In the genomic region with DNA sequence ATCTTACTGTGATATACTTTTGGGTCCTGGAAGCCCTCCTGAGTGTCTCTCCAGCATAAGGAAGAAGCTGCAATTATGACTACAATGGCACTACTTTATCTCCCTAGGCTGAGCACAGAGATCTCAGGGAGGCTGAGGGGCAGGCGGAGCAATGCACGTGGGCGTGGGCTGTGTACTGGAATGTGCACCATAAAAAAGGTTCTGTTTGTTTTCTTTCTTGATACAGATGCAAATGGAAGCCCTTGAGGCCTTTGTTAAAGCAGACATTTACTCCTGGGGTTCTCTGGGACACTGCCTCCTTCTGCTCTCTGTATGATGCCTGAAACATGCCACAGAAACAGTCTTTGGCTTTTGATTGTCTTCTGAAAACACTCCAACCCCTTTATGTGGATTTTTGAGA, we compare ENCODE assay signal across 1 cellular context.
TF ChIP-seq lines count a peak whose summit lies in the region.

No MANE protein-coding gene starts in this region.

TF ChIP-seq in GM23338, 12 proteins besides CTCF, POLR2A, EP300 and RAD21:
- TF ChIP-seq, protein P1, sequence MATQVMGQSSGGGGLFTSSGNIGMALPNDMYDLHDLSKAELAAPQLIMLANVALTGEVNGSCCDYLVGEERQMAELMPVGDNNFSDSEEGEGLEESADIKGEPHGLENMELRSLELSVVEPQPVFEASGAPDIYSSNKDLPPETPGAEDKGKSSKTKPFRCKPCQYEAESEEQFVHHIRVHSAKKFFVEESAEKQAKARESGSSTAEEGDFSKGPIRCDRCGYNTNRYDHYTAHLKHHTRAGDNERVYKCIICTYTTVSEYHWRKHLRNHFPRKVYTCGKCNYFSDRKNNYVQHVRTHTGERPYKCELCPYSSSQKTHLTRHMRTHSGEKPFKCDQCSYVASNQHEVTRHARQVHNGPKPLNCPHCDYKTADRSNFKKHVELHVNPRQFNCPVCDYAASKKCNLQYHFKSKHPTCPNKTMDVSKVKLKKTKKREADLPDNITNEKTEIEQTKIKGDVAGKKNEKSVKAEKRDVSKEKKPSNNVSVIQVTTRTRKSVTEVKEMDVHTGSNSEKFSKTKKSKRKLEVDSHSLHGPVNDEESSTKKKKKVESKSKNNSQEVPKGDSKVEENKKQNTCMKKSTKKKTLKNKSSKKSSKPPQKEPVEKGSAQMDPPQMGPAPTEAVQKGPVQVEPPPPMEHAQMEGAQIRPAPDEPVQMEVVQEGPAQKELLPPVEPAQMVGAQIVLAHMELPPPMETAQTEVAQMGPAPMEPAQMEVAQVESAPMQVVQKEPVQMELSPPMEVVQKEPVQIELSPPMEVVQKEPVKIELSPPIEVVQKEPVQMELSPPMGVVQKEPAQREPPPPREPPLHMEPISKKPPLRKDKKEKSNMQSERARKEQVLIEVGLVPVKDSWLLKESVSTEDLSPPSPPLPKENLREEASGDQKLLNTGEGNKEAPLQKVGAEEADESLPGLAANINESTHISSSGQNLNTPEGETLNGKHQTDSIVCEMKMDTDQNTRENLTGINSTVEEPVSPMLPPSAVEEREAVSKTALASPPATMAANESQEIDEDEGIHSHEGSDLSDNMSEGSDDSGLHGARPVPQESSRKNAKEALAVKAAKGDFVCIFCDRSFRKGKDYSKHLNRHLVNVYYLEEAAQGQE (IDR thresholded peaks at IDR 0.05; ENCODE audit: unreplicated experiment) = no peak
- TF ChIP-seq ZNF331 (CRISPR knock-in tag; IDR thresholded peaks at IDR 0.05; ENCODE audit: low read depth) (no peak), NANOG (IDR thresholded peaks at IDR 0.05; ENCODE audit: borderline replicate concordance) (peak; percentile 63; the same call in 1 of the 2 replicates), CREB1 (CRISPR knock-in tag; IDR thresholded peaks at IDR 0.05; ENCODE audit: low read depth) (peak; percentile 44; the same call in 1 of the 2 replicates)
- TF ChIP-seq, protein P2, sequence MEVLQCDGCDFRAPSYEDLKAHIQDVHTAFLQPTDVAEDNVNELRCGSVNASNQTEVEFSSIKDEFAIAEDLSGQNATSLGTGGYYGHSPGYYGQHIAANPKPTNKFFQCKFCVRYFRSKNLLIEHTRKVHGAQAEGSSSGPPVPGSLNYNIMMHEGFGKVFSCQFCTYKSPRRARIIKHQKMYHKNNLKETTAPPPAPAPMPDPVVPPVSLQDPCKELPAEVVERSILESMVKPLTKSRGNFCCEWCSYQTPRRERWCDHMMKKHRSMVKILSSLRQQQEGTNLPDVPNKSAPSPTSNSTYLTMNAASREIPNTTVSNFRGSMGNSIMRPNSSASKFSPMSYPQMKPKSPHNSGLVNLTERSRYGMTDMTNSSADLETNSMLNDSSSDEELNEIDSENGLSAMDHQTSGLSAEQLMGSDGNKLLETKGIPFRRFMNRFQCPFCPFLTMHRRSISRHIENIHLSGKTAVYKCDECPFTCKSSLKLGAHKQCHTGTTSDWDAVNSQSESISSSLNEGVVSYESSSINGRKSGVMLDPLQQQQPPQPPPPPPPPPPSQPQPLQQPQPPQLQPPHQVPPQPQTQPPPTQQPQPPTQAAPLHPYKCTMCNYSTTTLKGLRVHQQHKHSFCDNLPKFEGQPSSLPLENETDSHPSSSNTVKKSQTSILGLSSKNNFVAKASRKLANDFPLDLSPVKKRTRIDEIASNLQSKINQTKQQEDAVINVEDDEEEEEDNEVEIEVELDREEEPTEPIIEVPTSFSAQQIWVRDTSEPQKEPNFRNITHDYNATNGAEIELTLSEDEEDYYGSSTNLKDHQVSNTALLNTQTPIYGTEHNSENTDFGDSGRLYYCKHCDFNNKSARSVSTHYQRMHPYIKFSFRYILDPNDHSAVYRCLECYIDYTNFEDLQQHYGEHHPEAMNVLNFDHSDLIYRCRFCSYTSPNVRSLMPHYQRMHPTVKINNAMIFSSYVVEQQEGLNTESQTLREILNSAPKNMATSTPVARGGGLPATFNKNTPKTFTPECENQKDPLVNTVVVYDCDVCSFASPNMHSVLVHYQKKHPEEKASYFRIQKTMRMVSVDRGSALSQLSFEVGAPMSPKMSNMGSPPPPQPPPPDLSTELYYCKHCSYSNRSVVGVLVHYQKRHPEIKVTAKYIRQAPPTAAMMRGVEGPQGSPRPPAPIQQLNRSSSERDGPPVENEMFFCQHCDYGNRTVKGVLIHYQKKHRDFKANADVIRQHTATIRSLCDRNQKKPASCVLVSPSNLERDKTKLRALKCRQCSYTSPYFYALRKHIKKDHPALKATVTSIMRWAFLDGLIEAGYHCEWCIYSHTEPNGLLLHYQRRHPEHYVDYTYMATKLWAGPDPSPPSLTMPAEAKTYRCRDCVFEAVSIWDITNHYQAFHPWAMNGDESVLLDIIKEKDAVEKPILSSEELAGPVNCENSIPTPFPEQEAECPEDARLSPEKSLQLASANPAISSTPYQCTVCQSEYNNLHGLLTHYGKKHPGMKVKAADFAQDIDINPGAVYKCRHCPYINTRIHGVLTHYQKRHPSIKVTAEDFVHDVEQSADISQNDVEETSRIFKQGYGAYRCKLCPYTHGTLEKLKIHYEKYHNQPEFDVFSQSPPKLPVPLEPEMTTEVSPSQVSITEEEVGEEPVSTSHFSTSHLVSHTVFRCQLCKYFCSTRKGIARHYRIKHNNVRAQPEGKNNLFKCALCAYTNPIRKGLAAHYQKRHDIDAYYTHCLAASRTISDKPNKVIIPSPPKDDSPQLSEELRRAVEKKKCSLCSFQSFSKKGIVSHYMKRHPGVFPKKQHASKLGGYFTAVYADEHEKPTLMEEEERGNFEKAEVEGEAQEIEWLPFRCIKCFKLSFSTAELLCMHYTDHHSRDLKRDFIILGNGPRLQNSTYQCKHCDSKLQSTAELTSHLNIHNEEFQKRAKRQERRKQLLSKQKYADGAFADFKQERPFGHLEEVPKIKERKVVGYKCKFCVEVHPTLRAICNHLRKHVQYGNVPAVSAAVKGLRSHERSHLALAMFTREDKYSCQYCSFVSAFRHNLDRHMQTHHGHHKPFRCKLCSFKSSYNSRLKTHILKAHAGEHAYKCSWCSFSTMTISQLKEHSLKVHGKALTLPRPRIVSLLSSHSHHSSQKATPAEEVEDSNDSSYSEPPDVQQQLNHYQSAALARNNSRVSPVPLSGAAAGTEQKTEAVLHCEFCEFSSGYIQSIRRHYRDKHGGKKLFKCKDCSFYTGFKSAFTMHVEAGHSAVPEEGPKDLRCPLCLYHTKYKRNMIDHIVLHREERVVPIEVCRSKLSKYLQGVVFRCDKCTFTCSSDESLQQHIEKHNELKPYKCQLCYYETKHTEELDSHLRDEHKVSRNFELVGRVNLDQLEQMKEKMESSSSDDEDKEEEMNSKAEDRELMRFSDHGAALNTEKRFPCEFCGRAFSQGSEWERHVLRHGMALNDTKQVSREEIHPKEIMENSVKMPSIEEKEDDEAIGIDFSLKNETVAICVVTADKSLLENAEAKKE (CRISPR knock-in tag; IDR thresholded peaks at IDR 0.05) = peak; percentile 77; the same call in 1 of the 2 replicates
- TF ChIP-seq, protein P3, sequence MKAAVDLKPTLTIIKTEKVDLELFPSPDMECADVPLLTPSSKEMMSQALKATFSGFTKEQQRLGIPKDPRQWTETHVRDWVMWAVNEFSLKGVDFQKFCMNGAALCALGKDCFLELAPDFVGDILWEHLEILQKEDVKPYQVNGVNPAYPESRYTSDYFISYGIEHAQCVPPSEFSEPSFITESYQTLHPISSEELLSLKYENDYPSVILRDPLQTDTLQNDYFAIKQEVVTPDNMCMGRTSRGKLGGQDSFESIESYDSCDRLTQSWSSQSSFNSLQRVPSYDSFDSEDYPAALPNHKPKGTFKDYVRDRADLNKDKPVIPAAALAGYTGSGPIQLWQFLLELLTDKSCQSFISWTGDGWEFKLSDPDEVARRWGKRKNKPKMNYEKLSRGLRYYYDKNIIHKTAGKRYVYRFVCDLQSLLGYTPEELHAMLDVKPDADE (IDR thresholded peaks at IDR 0.05) = no peak
